1 cellular context compared by ENCODE assay signal in the genomic region with DNA sequence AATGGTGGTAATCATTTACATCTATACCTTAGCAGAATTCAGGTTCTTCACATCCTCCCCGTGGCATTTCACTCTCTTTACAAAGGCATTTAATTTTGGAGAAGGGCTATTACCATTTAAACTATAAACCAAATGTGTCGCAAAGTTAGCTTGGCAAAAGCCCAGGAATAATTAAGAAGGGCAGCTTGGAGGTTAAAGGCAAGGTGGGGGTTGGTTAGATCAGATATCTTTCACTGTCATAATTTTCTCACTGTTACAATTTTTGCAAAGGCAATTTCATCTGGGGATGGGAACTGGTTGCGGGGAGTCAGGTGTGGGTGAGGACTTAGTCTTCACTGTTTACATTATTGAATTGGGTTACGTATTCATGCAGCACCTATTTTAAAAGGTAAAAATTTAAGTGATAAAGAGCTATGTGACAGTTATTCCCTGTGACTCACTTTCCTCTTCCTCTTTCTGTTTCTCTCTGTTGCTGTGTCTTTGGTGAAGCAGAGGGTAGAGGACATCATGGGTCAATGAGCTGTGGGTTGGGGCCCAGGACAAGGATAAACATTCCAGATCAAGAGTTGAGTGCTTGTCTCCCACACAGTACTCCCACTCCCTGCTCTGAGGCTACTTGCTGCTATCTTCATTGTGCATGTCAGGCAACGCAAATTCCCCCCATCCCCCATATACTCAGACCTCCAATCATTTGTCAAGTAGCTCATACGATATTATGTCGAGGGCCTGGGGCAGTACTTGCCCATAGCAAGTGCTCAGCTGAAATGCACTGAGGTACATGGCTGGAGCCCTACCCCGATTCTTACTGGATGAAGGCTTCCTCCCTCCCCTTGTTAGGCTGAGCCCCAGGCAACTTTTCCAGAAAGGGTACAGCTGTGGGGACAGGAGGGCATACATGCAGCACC.
TF ChIP-seq lines count a peak whose summit lies in the region.

No MANE protein-coding gene starts in this region.

TF ChIP-seq in K562, 482 proteins besides CTCF, POLR2A, EP300 and RAD21 (continued from another document and continues in another):
- TF ChIP-seq, protein P1, sequence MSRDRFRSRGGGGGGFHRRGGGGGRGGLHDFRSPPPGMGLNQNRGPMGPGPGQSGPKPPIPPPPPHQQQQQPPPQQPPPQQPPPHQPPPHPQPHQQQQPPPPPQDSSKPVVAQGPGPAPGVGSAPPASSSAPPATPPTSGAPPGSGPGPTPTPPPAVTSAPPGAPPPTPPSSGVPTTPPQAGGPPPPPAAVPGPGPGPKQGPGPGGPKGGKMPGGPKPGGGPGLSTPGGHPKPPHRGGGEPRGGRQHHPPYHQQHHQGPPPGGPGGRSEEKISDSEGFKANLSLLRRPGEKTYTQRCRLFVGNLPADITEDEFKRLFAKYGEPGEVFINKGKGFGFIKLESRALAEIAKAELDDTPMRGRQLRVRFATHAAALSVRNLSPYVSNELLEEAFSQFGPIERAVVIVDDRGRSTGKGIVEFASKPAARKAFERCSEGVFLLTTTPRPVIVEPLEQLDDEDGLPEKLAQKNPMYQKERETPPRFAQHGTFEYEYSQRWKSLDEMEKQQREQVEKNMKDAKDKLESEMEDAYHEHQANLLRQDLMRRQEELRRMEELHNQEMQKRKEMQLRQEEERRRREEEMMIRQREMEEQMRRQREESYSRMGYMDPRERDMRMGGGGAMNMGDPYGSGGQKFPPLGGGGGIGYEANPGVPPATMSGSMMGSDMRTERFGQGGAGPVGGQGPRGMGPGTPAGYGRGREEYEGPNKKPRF (IDR thresholded peaks at IDR 0.05; ENCODE audit: low read depth, low read length): no peak
- TF ChIP-seq, protein P2, sequence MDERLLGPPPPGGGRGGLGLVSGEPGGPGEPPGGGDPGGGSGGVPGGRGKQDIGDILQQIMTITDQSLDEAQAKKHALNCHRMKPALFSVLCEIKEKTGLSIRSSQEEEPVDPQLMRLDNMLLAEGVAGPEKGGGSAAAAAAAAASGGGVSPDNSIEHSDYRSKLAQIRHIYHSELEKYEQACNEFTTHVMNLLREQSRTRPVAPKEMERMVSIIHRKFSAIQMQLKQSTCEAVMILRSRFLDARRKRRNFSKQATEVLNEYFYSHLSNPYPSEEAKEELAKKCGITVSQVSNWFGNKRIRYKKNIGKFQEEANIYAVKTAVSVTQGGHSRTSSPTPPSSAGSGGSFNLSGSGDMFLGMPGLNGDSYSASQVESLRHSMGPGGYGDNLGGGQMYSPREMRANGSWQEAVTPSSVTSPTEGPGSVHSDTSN (CRISPR knock-in tag; IDR thresholded peaks at IDR 0.05; ENCODE audit: low read depth): no peak
- TF ChIP-seq, protein P2 (tag; conservative IDR thresholded peaks at IDR 0.05; ENCODE audit: low read depth): peak; percentile 49; the same call in 1 of the 2 replicates
- TF ChIP-seq ESRRA (IDR thresholded peaks at IDR 0.05; ENCODE audit: borderline replicate concordance, low read depth) (peak; percentile 95), ETV5 (CRISPR knock-in tag; IDR thresholded peaks at IDR 0.05; ENCODE audit: low read depth) (peak; percentile 28; the same call in 1 of the 2 replicates), ARID2 (IDR thresholded peaks at IDR 0.05) (no peak), EWSR1 (IDR thresholded peaks at IDR 0.05; ENCODE audit: borderline replicate concordance, low read depth, partially characterized antibody) (no peak), TAL1 (IDR thresholded peaks at IDR 0.05) (peak; percentile 88), ILF3 (IDR thresholded peaks at IDR 0.05; ENCODE audit: borderline replicate concordance) (no peak), GATAD2B (IDR thresholded peaks at IDR 0.05; ENCODE audit: borderline replicate concordance) (peak; percentile 89), RBM25 (IDR thresholded peaks at IDR 0.05; ENCODE audit: low read depth, low read length, severe bottlenecking) (peak; percentile 38), HMG20B (CRISPR knock-in tag; IDR thresholded peaks at IDR 0.05) (no peak), YBX1 (IDR thresholded peaks at IDR 0.05) (no peak), U2AF1 (optimal IDR thresholded peaks at IDR 0.05; ENCODE audit: low read depth, low read length) (no peak), DPF2 (IDR thresholded peaks at IDR 0.05) (peak; percentile 98), ZNF24 (IDR thresholded peaks at IDR 0.05) (peak; percentile 81; the same call in 1 of the 2 replicates), ZNF408 (CRISPR knock-in tag; IDR thresholded peaks at IDR 0.05; ENCODE audit: low read depth) (no peak), MBD2 (IDR thresholded peaks at IDR 0.05; ENCODE audit: borderline replicate concordance, low read depth) (peak; percentile 88), CREB1 (IDR thresholded peaks at IDR 0.05) (peak; percentile 66), CREB1 (CRISPR knock-in tag; IDR thresholded peaks at IDR 0.05) (peak; percentile 14; the same call in 1 of the 2 replicates), ZNF165 (CRISPR knock-in tag; IDR thresholded peaks at IDR 0.05; ENCODE audit: borderline replicate concordance) (no peak), CBFA2T3 (IDR thresholded peaks at IDR 0.05) (peak; percentile 98), IFI16 (CRISPR knock-in tag; IDR thresholded peaks at IDR 0.05) (no peak), JUN (IDR thresholded peaks at IDR 0.05; ENCODE audit: borderline replicate concordance, low read depth, low read length) (peak; percentile 84), JUN (CRISPR knock-in tag; IDR thresholded peaks at IDR 0.05; ENCODE audit: borderline replicate concordance) (no peak), MEF2A (IDR thresholded peaks at IDR 0.05; ENCODE audit: control insufficient read depth, low read depth, low read length) (no peak), HNRNPLL (IDR thresholded peaks at IDR 0.05; ENCODE audit: low read depth, low read length, poor library complexity, severe bottlenecking) (no peak), EZH2 (IDR thresholded peaks at IDR 0.05; ENCODE audit: borderline replicate concordance, low read depth, low read length) (no peak), ZNF584 (CRISPR knock-in tag; IDR thresholded peaks at IDR 0.05; ENCODE audit: low read depth) (peak; percentile 85; the same call in 1 of the 2 replicates), ZNF717 (CRISPR knock-in tag; IDR thresholded peaks at IDR 0.05) (no peak), NR2C2 (CRISPR knock-in tag; IDR thresholded peaks at IDR 0.05) (peak; percentile 44; the same call in 1 of the 2 replicates), NR2C2 (tag; IDR thresholded peaks at IDR 0.05) (peak; percentile 83), SMAD2 (IDR thresholded peaks at IDR 0.05; ENCODE audit: low read depth, low read length) (no peak), ZNF668 (CRISPR knock-in tag; IDR thresholded peaks at IDR 0.05) (no peak)
- TF ChIP-seq, protein P3, sequence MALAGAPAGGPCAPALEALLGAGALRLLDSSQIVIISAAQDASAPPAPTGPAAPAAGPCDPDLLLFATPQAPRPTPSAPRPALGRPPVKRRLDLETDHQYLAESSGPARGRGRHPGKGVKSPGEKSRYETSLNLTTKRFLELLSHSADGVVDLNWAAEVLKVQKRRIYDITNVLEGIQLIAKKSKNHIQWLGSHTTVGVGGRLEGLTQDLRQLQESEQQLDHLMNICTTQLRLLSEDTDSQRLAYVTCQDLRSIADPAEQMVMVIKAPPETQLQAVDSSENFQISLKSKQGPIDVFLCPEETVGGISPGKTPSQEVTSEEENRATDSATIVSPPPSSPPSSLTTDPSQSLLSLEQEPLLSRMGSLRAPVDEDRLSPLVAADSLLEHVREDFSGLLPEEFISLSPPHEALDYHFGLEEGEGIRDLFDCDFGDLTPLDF (CRISPR knock-in tag; IDR thresholded peaks at IDR 0.05): no peak
- TF ChIP-seq, protein P4, sequence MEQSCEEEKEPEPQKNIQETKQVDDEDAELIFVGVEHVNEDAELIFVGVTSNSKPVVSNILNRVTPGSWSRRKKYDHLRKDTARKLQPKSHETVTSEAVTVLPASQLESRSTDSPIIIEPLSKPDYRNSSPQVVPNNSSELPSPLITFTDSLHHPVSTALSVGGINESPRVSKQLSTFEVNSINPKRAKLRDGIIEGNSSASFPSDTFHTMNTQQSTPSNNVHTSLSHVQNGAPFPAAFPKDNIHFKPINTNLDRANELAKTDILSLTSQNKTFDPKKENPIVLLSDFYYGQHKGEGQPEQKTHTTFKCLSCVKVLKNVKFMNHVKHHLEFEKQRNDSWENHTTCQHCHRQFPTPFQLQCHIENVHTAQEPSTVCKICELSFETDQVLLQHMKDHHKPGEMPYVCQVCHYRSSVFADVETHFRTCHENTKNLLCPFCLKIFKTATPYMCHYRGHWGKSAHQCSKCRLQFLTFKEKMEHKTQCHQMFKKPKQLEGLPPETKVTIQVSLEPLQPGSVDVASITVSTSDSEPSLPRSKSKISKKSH (CRISPR knock-in tag; IDR thresholded peaks at IDR 0.05): no peak
- TF ChIP-seq, protein P5, sequence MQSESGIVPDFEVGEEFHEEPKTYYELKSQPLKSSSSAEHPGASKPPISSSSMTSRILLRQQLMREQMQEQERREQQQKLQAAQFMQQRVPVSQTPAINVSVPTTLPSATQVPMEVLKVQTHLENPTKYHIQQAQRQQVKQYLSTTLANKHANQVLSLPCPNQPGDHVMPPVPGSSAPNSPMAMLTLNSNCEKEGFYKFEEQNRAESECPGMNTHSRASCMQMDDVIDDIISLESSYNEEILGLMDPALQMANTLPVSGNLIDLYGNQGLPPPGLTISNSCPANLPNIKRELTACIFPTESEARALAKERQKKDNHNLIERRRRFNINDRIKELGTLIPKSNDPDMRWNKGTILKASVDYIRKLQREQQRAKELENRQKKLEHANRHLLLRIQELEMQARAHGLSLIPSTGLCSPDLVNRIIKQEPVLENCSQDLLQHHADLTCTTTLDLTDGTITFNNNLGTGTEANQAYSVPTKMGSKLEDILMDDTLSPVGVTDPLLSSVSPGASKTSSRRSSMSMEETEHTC (IDR thresholded peaks at IDR 0.05): peak; percentile 71
- TF ChIP-seq, protein P6, sequence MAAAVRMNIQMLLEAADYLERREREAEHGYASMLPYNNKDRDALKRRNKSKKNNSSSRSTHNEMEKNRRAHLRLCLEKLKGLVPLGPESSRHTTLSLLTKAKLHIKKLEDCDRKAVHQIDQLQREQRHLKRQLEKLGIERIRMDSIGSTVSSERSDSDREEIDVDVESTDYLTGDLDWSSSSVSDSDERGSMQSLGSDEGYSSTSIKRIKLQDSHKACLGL (CRISPR knock-in tag; IDR thresholded peaks at IDR 0.05; ENCODE audit: borderline replicate concordance, poor library complexity, severe bottlenecking): no peak
- TF ChIP-seq, protein P7, sequence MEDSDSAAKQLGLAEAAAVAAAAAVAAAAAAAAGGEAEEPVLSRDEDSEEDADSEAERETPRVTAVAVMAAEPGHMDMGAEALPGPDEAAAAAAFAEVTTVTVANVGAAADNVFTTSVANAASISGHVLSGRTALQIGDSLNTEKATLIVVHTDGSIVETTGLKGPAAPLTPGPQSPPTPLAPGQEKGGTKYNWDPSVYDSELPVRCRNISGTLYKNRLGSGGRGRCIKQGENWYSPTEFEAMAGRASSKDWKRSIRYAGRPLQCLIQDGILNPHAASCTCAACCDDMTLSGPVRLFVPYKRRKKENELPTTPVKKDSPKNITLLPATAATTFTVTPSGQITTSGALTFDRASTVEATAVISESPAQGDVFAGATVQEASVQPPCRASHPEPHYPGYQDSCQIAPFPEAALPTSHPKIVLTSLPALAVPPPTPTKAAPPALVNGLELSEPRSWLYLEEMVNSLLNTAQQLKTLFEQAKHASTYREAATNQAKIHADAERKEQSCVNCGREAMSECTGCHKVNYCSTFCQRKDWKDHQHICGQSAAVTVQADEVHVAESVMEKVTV (CRISPR knock-in tag; IDR thresholded peaks at IDR 0.05): peak; percentile 46
